Comparison of ENCODE assay signal across 8 cellular contexts in genomic region chr19:1264801-1265610, GRCh38. TPM values are rescaled to one million over a fixed set of nuclear protein-coding genes. Genes with fewer than 3 reads are reported as not detected.
DNase-seq lines count a peak whose midpoint lies in the region; ATAC-seq and TF ChIP-seq lines count a peak whose summit lies in the region.

No MANE protein-coding gene starts in this region.

- H3K27ac Mint-ChIP-seq in activated CD4-positive, alpha-beta T cell treated with anti-CD3 and anti-CD28 coated beads, Interleukin-2, amount 10 ng/mL, durations not matched to agents 7 days and 5 days: peak overlapping the region; percentile 69
- peak overlapping the region; percentile 91 for H3K27ac Mint-ChIP-seq in progenitor cell of endocrine pancreas

- DNase-seq in activated CD4-positive, alpha-beta T cell treated with anti-CD3 and anti-CD28 coated beads, Interleukin-2, amount 10 ng/mL, durations not matched to agents 7 days and 5 days: no peak
- DNase-seq in activated CD4-positive, alpha-beta T cell treated with anti-CD3 and anti-CD28 coated beads, Interleukin-2, amount 50 U/mL, for 4 hours: no peak
- DNase-seq in foreskin keratinocyte (peak; percentile 71 to 77), progenitor cell of endocrine pancreas (ENCODE audit: low spot score, unreplicated experiment) (no peak), NOMO-1 (lab: John Stamatoyannopoulos, UW; ENCODE audit: unreplicated experiment in 2 of 2) (no peak), putamen (ENCODE audit: low spot score) (no peak)
- no peak for DNase-seq in activated effector memory CD4-positive, alpha-beta T cell treated with Interleukin-2 at 50 U/mL for 16 hours

- peak; percentile 22 for ATAC-seq in foreskin keratinocyte

- H3K27me3 Mint-ChIP-seq in activated CD4-positive, alpha-beta T cell treated with anti-CD3 and anti-CD28 coated beads, Interleukin-2, amount 10 ng/mL, durations not matched to agents 7 days and 5 days: peaks cover 2% of the 10 kb centered on the region
- peaks cover 9% of the 10 kb centered on the region for H3K27me3 Mint-ChIP-seq in progenitor cell of endocrine pancreas

- H3K4me3 Mint-ChIP-seq in activated CD4-positive, alpha-beta T cell treated with anti-CD3 and anti-CD28 coated beads, Interleukin-2, amount 10 ng/mL, durations not matched to agents 7 days and 5 days: no peak overlapping the region
- peak overlapping the region; percentile 61 for H3K4me3 Mint-ChIP-seq in progenitor cell of endocrine pancreas (ENCODE audit: low read depth)

- CTCF ChIA-PET in activated CD4-positive, alpha-beta T cell treated with anti-CD3 and anti-CD28 coated beads, Interleukin-2, amount 10 ng/mL, durations not matched to agents 7 days and 5 days (lab: Charles Lee): interaction anchor here (1.9 to 11.3 kb wide), 3 partner anchors 10 to 21 kb away, joined by 12 to 299 read pairs (median 105); partner anchors contain the start of genes ATP5F1D and FAM174C

- peaks cover 48% of the 10 kb centered on the region for H3K4me1 Mint-ChIP-seq in activated CD4-positive, alpha-beta T cell treated with anti-CD3 and anti-CD28 coated beads, Interleukin-2, amount 10 ng/mL, durations not matched to agents 7 days and 5 days
- H3K4me1 Mint-ChIP-seq in progenitor cell of endocrine pancreas (ENCODE audit: low read depth): peaks cover 38% of the 10 kb centered on the region

- TF ChIP-seq CTCF in VCaP (conservative IDR thresholded peaks at IDR 0.05) (no peak), foreskin keratinocyte (conservative IDR thresholded peaks at IDR 0.05) (no peak), progenitor cell of endocrine pancreas (IDR thresholded peaks at IDR 0.05; ENCODE audit: unreplicated experiment) (no peak)

- POLR2A ChIA-PET in activated CD4-positive, alpha-beta T cell treated with anti-CD3 and anti-CD28 coated beads, Interleukin-2, amount 10 ng/mL, durations not matched to agents 7 days and 5 days (lab: Charles Lee): no interaction called here

- peaks cover 3% of the 10 kb centered on the region for H3K36me3 Mint-ChIP-seq in activated CD4-positive, alpha-beta T cell treated with anti-CD3 and anti-CD28 coated beads, Interleukin-2, amount 10 ng/mL, durations not matched to agents 7 days and 5 days (ENCODE audit: low read depth)
- peaks cover under 1% of the 10 kb centered on the region for H3K36me3 Mint-ChIP-seq in progenitor cell of endocrine pancreas (ENCODE audit: insufficient read depth)

- no peaks in the 10 kb centered on the region for H3K27me3 ChIP-seq in foreskin keratinocyte

- no peaks in the 10 kb centered on the region for H3K9me3 Mint-ChIP-seq in activated CD4-positive, alpha-beta T cell treated with anti-CD3 and anti-CD28 coated beads, Interleukin-2, amount 10 ng/mL, durations not matched to agents 7 days and 5 days
- no peaks in the 10 kb centered on the region for H3K9me3 Mint-ChIP-seq in progenitor cell of endocrine pancreas (ENCODE audit: low read depth)

- H3K27ac ChIP-seq in VCaP (peak overlapping the region; percentile 66; the same call in 1 of the 2 replicates), foreskin keratinocyte (no peak overlapping the region)

- peaks cover 8% of the 10 kb centered on the region for H3K4me1 ChIP-seq in foreskin keratinocyte

RNA-seq across cellular contexts. Expression of gene CIRBP, which starts 4.1 kb away (rescaled TPM):
- total RNA-seq in activated CD4-positive, alpha-beta T cell treated with anti-CD3 and anti-CD28 coated beads, Interleukin-2, amount 10 ng/mL, durations not matched to agents 7 days and 5 days: 100 to 1,000 TPM; 169 to 224 TPM
- total RNA-seq in foreskin keratinocyte (95.4 and 99.9 TPM in 2 replicates), progenitor cell of endocrine pancreas (462 and 465 TPM in 2 replicates)
- polyA plus RNA-seq in foreskin keratinocyte: 128 and 129 TPM in 2 replicates

RNA-seq across cellular contexts. Expression of gene FAM174C, which starts 10.3 kb away (rescaled TPM):
- 10 to 100 TPM; 47.8 to 51.5 TPM for total RNA-seq in activated CD4-positive, alpha-beta T cell treated with anti-CD3 and anti-CD28 coated beads, Interleukin-2, amount 10 ng/mL, durations not matched to agents 7 days and 5 days
- 48.1 and 50.9 TPM in 2 replicates for total RNA-seq in foreskin keratinocyte
- polyA plus RNA-seq in foreskin keratinocyte: 79.6 and 91.6 TPM in 2 replicates
- total RNA-seq in progenitor cell of endocrine pancreas: 30.0 and 31.8 TPM in 2 replicates

RNA-seq across cellular contexts. Expression of gene MIDN, which starts 16.6 kb away (rescaled TPM):
- total RNA-seq in activated CD4-positive, alpha-beta T cell treated with anti-CD3 and anti-CD28 coated beads, Interleukin-2, amount 10 ng/mL, durations not matched to agents 7 days and 5 days: 10 to 100 TPM; 58.0 to 65.7 TPM
- total RNA-seq in foreskin keratinocyte (21.3 and 24.4 TPM in 2 replicates), progenitor cell of endocrine pancreas (187 and 193 TPM in 2 replicates)
- polyA plus RNA-seq in foreskin keratinocyte: 16.6 and 17.7 TPM in 2 replicates

RNA-seq across cellular contexts. Expression of gene EFNA2, which starts 20.7 kb away (rescaled TPM):
- total RNA-seq in activated CD4-positive, alpha-beta T cell treated with anti-CD3 and anti-CD28 coated beads, Interleukin-2, amount 10 ng/mL, durations not matched to agents 7 days and 5 days: not detected
- not detected in 2 replicates for total RNA-seq in foreskin keratinocyte
- not detected in 2 replicates for polyA plus RNA-seq in foreskin keratinocyte
- 23.8 and 26.5 TPM in 2 replicates for total RNA-seq in progenitor cell of endocrine pancreas

RNA-seq across cellular contexts. Expression of gene ATP5F1D, which starts 23.5 kb away (rescaled TPM):
- 100 to 1,000 TPM; 151 to 166 TPM for total RNA-seq in activated CD4-positive, alpha-beta T cell treated with anti-CD3 and anti-CD28 coated beads, Interleukin-2, amount 10 ng/mL, durations not matched to agents 7 days and 5 days
- total RNA-seq in foreskin keratinocyte (133 and 135 TPM in 2 replicates), progenitor cell of endocrine pancreas (107 and 117 TPM in 2 replicates)
- polyA plus RNA-seq in foreskin keratinocyte: 244 and 259 TPM in 2 replicates

Comparison
In these comparisons a context has a peak if more than half of its experiments do, and no peak if none do; other contexts are left out.
1. DNase-seq: peak in foreskin keratinocyte (2 of 2); none in activated CD4-positive, alpha-beta T cell treated with anti-CD3 and anti-CD28 coated beads, Interleukin-2, amount 10 ng/mL, durations not matched to agents 7 days and 5 days (single experiment), activated CD4-positive, alpha-beta T cell treated with anti-CD3 and anti-CD28 coated beads, Interleukin-2, amount 50 U/mL, for 4 hours (0 of 2), progenitor cell of endocrine pancreas (single experiment), NOMO-1 (0 of 2), activated effector memory CD4-positive, alpha-beta T cell treated with Interleukin-2 at 50 U/mL for 16 hours (single experiment) and putamen (single experiment).